ENCODE assay signal across 26 cellular contexts in the genomic region with DNA sequence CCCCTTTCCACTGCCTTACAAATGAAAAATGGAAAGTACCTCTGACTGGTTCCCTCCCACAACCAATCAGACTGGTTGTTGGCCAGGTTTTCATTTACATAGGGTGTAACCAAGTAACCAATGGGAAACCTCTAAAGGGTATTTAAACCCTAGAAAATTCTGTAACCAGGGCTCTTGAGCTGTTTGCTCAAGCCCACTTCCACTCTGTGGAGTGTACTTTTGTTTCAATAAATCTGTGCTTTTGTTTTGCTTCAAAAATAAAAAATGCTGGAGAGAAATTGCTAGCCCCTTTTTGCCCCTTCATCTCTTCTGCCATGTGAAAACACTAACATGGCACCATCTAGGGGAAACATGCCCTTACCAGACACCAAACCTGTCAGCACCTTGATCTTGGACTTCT.
"Had no signal": no experiment of that assay in that cellular context is flagged by ENCODE, and none has a peak within 500 bp of the region (broad histone marks: within the 10 kb centered on the region; RNA-seq: fewer than 3 reads in every experiment).

No MANE protein-coding gene starts in this region.

- H3K27me3 ChIP-seq: stomach, suprapubic skin, testis, thyroid gland, tibial artery, tibial nerve, transverse colon, upper lobe of left lung, upper lobe of right lung, uterus, vagina had no signal

- H3K27ac ChIP-seq: stomach, suprapubic skin, testis, thoracic aorta, thyroid gland, tibial artery, tibial nerve, transverse colon, upper lobe of left lung, upper lobe of right lung, uterus, vagina had no signal

- H3K9me3 ChIP-seq: testis, thyroid gland, upper lobe of right lung had no signal

- H3K36me3 ChIP-seq: stomach, suprapubic skin, thoracic aorta, thyroid gland, tibial nerve, transverse colon, upper lobe of left lung, upper lobe of right lung, uterus, vagina had no signal

- H3K4me3 ChIP-seq: stomach, suprapubic skin, testis, thoracic aorta, thyroid gland, tibial artery, tibial nerve, transverse colon, upper lobe of left lung, upper lobe of right lung, uterus, vagina had no signal

- DNase-seq: stimulated activated CD4-positive, alpha-beta T cell treated with anti-CD3 and anti-CD28 coated beads, Interleukin-2, amount 100 ng/mL, for 48 hours; stimulated activated CD4-positive, alpha-beta T cell treated with anti-CD3 and anti-CD28 coated beads, Interleukin-4, amount 100 ng/mL, for 1 hour; stimulated activated CD4-positive, alpha-beta T cell treated with anti-CD3 and anti-CD28 coated beads, Interleukin-4, amount 100 ng/mL, for 24 hours; stimulated activated CD4-positive, alpha-beta T cell treated with anti-CD3 and anti-CD28 coated beads, Interleukin-4, amount 100 ng/mL, for 4 hours; stimulated activated CD8-positive, alpha-beta memory T cell treated with anti-CD3 and anti-CD28 coated beads, Interleukin-4, amount 100 ng/mL, for 48 hours; stimulated activated naive B cell treated with anti-CD40 and anti-IgM and Interleukin-4, amounts not matched to agents 10 μg/mL and 1 μg/mL and 100 μg/mL, for 72 hours; stimulated activated naive CD4-positive, alpha-beta T cell; stimulated activated naive CD4-positive, alpha-beta T cell treated with Interleukin-2 at 50 U/mL for 16 hours; stimulated activated naive CD8-positive, alpha-beta T cell treated with anti-CD3 and anti-CD28 coated beads, Interleukin-15, amount 100 ng/mL, for 72 hours; stimulated activated naive CD8-positive, alpha-beta T cell treated with anti-CD3 and anti-CD28 coated beads, Interleukin-15, Interleukin-2, amounts not matched to agents 100 U/mL and 50 U/mL, for 24 hours; stomach; substantia nigra; testis; thyroid gland; tibial artery; transverse colon; trophoblast cell; upper lobe of left lung; upper lobe of right lung; uterus had no signal

- H3K4me1 ChIP-seq: stomach, suprapubic skin, testis, thyroid gland, tibial artery, tibial nerve, upper lobe of left lung, upper lobe of right lung, uterus had no signal

- ATAC-seq: stimulated activated effector memory CD8-positive, alpha-beta T cell treated with anti-CD3 and anti-CD28 coated beads, Interleukin-12 subunit alpha, Interleukin-12 subunit beta, amount 100 ng/mL, for 72 hours; stimulated activated memory B cell treated with anti-CD40 and anti-IgM and Interleukin-4, amounts not matched to agents 10 μg/mL and 1 μg/mL and 100 μg/mL, for 72 hours; stimulated activated naive B cell treated with anti-CD40 and anti-IgM and Interleukin-4, amounts not matched to agents 10 μg/mL and 1 μg/mL and 100 μg/mL, for 72 hours; stimulated activated naive CD8-positive, alpha-beta T cell treated with anti-CD3 and anti-CD28 coated beads, Interleukin-15, amount 100 ng/mL, for 72 hours; stimulated activated naive CD8-positive, alpha-beta T cell treated with anti-CD3 and anti-CD28 coated beads, Interleukin-15, Interleukin-2, amounts not matched to agents 100 U/mL and 50 U/mL, for 24 hours; upper lobe of right lung had no signal
